ENCODE assay signal across 8 cellular contexts in genomic region chr17:38705803-38706624, GRCh38. TPM values are rescaled to one million over a fixed set of nuclear protein-coding genes. Genes with fewer than 3 reads are reported as not detected.
DNase-seq lines count a peak whose midpoint lies in the region; ATAC-seq and TF ChIP-seq lines count a peak whose summit lies in the region.

No MANE protein-coding gene starts in this region.

- POLR2A ChIA-PET in Caco-2 (lab: Charles Lee) (interaction anchor here (0.6 to 1.5 kb wide), 4 partner anchors 11 to 43 kb away, joined by 4 to 6 read pairs (median 4); no protein-coding TSS in a partner anchor), activated B cell treated with CpG ODN at 0.5 μM for 24 hours (lab: Charles Lee) (interaction anchor here (0.6 to 7.4 kb wide), 19 partner anchors 10 to 448 kb away, joined by 3 to 73 read pairs (median 5); partner anchors contain the start of genes CISD3, EPOP, FBXO47 and LASP1)

- no peaks in the 10 kb centered on the region for H3K9me3 Mint-ChIP-seq in Caco-2 (ENCODE audit: unreplicated experiment)
- H3K9me3 Mint-ChIP-seq in activated B cell treated with CpG ODN at 0.5 μM for 24 hours, result no peaks in the 10 kb centered on the region
- no peaks in the 10 kb centered on the region for H3K9me3 Mint-ChIP-seq in mesothelial cell of epicardium

- no peaks in the 10 kb centered on the region for H3K9me3 ChIP-seq in Caco-2
- no peaks in the 10 kb centered on the region for H3K9me3 ChIP-seq in endocrine pancreas (ENCODE audit: control insufficient read depth, low read length)
- H3K9me3 ChIP-seq in suprapubic skin, result no peaks in the 10 kb centered on the region

- no peak for ATAC-seq in activated B cell treated with CpG ODN at 0.5 μM for 24 hours (ENCODE audit: low read depth)
- ATAC-seq in GM18867 (IDR thresholded peaks at IDR 0.05; ENCODE audit: unreplicated experiment), result no peak

- peak in 1 of 2 experiments; percentile 38 for DNase-seq in Caco-2
- DNase-seq in LoVo (ENCODE audit: low spot score), result peak; percentile 11
- no peak for DNase-seq in activated B cell treated with CpG ODN at 0.5 μM for 24 hours
- no peak for DNase-seq in mesothelial cell of epicardium (ENCODE audit: low spot score in 2 of 2, unreplicated experiment in 2 of 2)
- DNase-seq in suprapubic skin (ENCODE audit: low spot score in 2 of 2), result peak in 1 of 2 donors; percentile 82
- DNase-seq in NCI-H187 treated with DMSO at 0.1 percent for 48 hours (lab: John Stamatoyannopoulos, UW), result no peak

- CTCF ChIA-PET in Caco-2 (lab: Charles Lee), result interaction anchor here (0.6 to 1.5 kb wide), 5 partner anchors 24 to 447 kb away, joined by 3 to 5 read pairs (median 4); partner anchors contain the start of gene CISD3
- CTCF ChIA-PET in activated B cell treated with CpG ODN at 0.5 μM for 24 hours (lab: Charles Lee), result interaction anchor here (1.1 to 1.9 kb wide), 4 partner anchors 23 to 34 kb away, joined by 3 to 13 read pairs (median 8); no protein-coding TSS in a partner anchor

- no peak for TF ChIP-seq EP300 in suprapubic skin (IDR thresholded peaks at IDR 0.05)

- peak overlapping the region; percentile 90 for H3K27ac ChIP-seq in suprapubic skin

- H3K4me1 ChIP-seq in Caco-2 (peaks cover 19% of the 10 kb centered on the region), endocrine pancreas (ENCODE audit: control insufficient read depth, insufficient read depth, low read length) (no peaks in the 10 kb centered on the region), suprapubic skin (peaks cover 67% of the 10 kb centered on the region)

- H3K9ac ChIP-seq in endocrine pancreas (ENCODE audit: control insufficient read depth, insufficient read depth, low read length), result peak overlapping the region; percentile 60

- no TSS peak for BruUV-seq in Caco-2 (replicated peaks; lab: Mats Ljungman, UMichigan)

- H3K27ac Mint-ChIP-seq in Caco-2 (ENCODE audit: unreplicated experiment) (peak overlapping the region; percentile 74), activated B cell treated with CpG ODN at 0.5 μM for 24 hours (peak overlapping the region; percentile 80), mesothelial cell of epicardium (peak overlapping the region; percentile 93)

- H3K4me1 Mint-ChIP-seq in Caco-2 (ENCODE audit: low read depth, unreplicated experiment), result peaks cover 29% of the 10 kb centered on the region
- peaks cover 45% of the 10 kb centered on the region for H3K4me1 Mint-ChIP-seq in activated B cell treated with CpG ODN at 0.5 μM for 24 hours
- H3K4me1 Mint-ChIP-seq in mesothelial cell of epicardium, result peaks cover 43% of the 10 kb centered on the region

- no peak for TF ChIP-seq POLR2A in suprapubic skin (IDR thresholded peaks at IDR 0.05)

- H3K27me3 ChIP-seq in Caco-2 (replicated peaks; ENCODE audit: control insufficient read depth, insufficient read depth, low read length), result no peaks in the 10 kb centered on the region
- no peaks in the 10 kb centered on the region for H3K27me3 ChIP-seq in endocrine pancreas (ENCODE audit: control insufficient read depth, insufficient read depth, low read length)
- H3K27me3 ChIP-seq in suprapubic skin, result no peaks in the 10 kb centered on the region

- H3K36me3 ChIP-seq in Caco-2 (ENCODE audit: control insufficient read depth, insufficient read depth, low read length) (peaks cover 2% of the 10 kb centered on the region), endocrine pancreas (ENCODE audit: control insufficient read depth, insufficient read depth, low read length) (no peaks in the 10 kb centered on the region), suprapubic skin (peaks cover 11% of the 10 kb centered on the region)

- TF ChIP-seq CTCF in Caco-2 (IDR thresholded peaks at IDR 0.05; ENCODE audit: insufficient read depth in 1 of 2, low read depth in 1 of 2, low read length in 1 of 2, severe bottlenecking in 1 of 2, unreplicated experiment in 1 of 2) (no peak), activated B cell treated with CpG ODN at 0.5 μM for 24 hours (IDR thresholded peaks at IDR 0.05) (no peak), mesothelial cell of epicardium (IDR thresholded peaks at IDR 0.05; ENCODE audit: unreplicated experiment) (no peak), suprapubic skin (IDR thresholded peaks at IDR 0.05) (no peak)

- intact Hi-C loops in Caco-2 (cut with micrococcal nuclease; ENCODE audit: unreplicated experiment) (loop anchor here (10.0 kb wide), 1 partner anchor 991 kb away; no protein-coding TSS in a partner anchor), activated B cell treated with CpG ODN at 0.5 μM for 24 hours (cut with micrococcal nuclease) (loop anchor here (1.0 to 10.0 kb wide), 2 partner anchors 447 to 1159 kb away; partner anchors contain the start of genes IKZF3 and ZPBP2)

- H3K4me3 ChIP-seq in Caco-2 (ENCODE audit: low read depth, low read length) (peak overlapping the region; percentile 71), endocrine pancreas (ENCODE audit: control insufficient read depth, insufficient read depth, low read length) (peak overlapping the region; percentile 14), suprapubic skin (peak overlapping the region; percentile 85)

- 0% methylated on average over 36 of the region's 44 CpGs for WGBS in suprapubic skin

- H3K36me3 Mint-ChIP-seq in Caco-2 (ENCODE audit: insufficient read depth, unreplicated experiment) (peaks cover 25% of the 10 kb centered on the region), activated B cell treated with CpG ODN at 0.5 μM for 24 hours (ENCODE audit: low read depth) (peaks cover 49% of the 10 kb centered on the region), mesothelial cell of epicardium (peaks cover 9% of the 10 kb centered on the region)

- H3K4me3 Mint-ChIP-seq in Caco-2 (ENCODE audit: unreplicated experiment) (peak overlapping the region; percentile 95), activated B cell treated with CpG ODN at 0.5 μM for 24 hours (peak overlapping the region; percentile 90), mesothelial cell of epicardium (peak overlapping the region; percentile 92)

- H3K27me3 Mint-ChIP-seq in Caco-2 (ENCODE audit: insufficient read depth, unreplicated experiment), result no peaks in the 10 kb centered on the region
- H3K27me3 Mint-ChIP-seq in activated B cell treated with CpG ODN at 0.5 μM for 24 hours, result no peaks in the 10 kb centered on the region
- no peaks in the 10 kb centered on the region for H3K27me3 Mint-ChIP-seq in mesothelial cell of epicardium (ENCODE audit: low read depth)

RNA-seq across cellular contexts. Expression of gene MLLT6, which starts 0.9 kb away (rescaled TPM):
- 69.7 and 72.5 TPM in 2 replicates for total RNA-seq in Caco-2 (2022)
- 166 and 192 TPM in 2 replicates for total RNA-seq in activated B cell treated with CpG ODN at 0.5 μM for 24 hours
- total RNA-seq in mesothelial cell of epicardium, result 171 to 184 TPM (median 178 TPM) in 3 replicates
- total RNA-seq in suprapubic skin, result 100 to 1,000 TPM in 1 of 4 donors, 10 to 100 TPM in 3; 62.7 to 136 (median 79.0) TPM

RNA-seq across cellular contexts. Expression of gene CISD3, which starts 24.1 kb away (rescaled TPM):
- total RNA-seq in Caco-2 (2022) (16.6 and 18.3 TPM in 2 replicates), activated B cell treated with CpG ODN at 0.5 μM for 24 hours (11.2 and 12.1 TPM in 2 replicates), mesothelial cell of epicardium (4.6 to 5.6 TPM (median 5.1 TPM) in 3 replicates), suprapubic skin (10 to 100 TPM in 2 of 4 donors, 1 to 10 TPM in 2; 6.8 to 12.7 (median 10.1) TPM)

RNA-seq across cellular contexts. Expression of gene EPOP, which starts 31.3 kb away (rescaled TPM):
- total RNA-seq in Caco-2 (2022), result 17.1 and 19.1 TPM in 2 replicates
- 2.8 and 3.0 TPM in 2 replicates for total RNA-seq in activated B cell treated with CpG ODN at 0.5 μM for 24 hours
- total RNA-seq in mesothelial cell of epicardium, result 3.7 to 4.0 TPM (median 3.8 TPM) in 3 replicates
- 1 to 10 TPM in 3 of 4 donors, under 1 TPM in 1; 0.80 to 6.1 (median 3.2) TPM for total RNA-seq in suprapubic skin

RNA-seq across cellular contexts. Expression of gene PCGF2, which starts 42.1 kb away (rescaled TPM):
- total RNA-seq in Caco-2 (2022) (91.3 and 95.1 TPM in 2 replicates), activated B cell treated with CpG ODN at 0.5 μM for 24 hours (not detected in 2 replicates), mesothelial cell of epicardium (83.3 to 95.8 TPM (median 91.9 TPM) in 3 replicates), suprapubic skin (10 to 100 TPM in 1 of 4 donors, 1 to 10 TPM in 3; 5.3 to 15.2 (median 7.0) TPM)

RNA-seq across cellular contexts. Expression of gene PSMB3, which starts 46.5 kb away (rescaled TPM):
- total RNA-seq in Caco-2 (2022) (427 and 465 TPM in 2 replicates), activated B cell treated with CpG ODN at 0.5 μM for 24 hours (234 and 250 TPM in 2 replicates), mesothelial cell of epicardium (107 to 121 TPM (median 115 TPM) in 3 replicates), suprapubic skin (100 to 1,000 TPM; 106 to 186 (median 162) TPM)

Comparison
In these comparisons a context has a peak if more than half of its experiments do, and no peak if none do; other contexts are left out.
1. H3K4me3 ChIP-seq: peak in every context shown above with its lines; median percentile 85 in suprapubic skin; 71 in Caco-2; 14 in endocrine pancreas.